Comparison of ENCODE assay signal across 1 cellular context in genomic region chr2:113437508-113438465, GRCh38.
TF ChIP-seq lines count a peak whose summit lies in the region.

ZNG1B (plus strand) TSS chr2:113437691; CDS start chr2:113437869, 178 bp downstream.

TF ChIP-seq in GM12878, 131 proteins besides CTCF, POLR2A, EP300 and RAD21:
- TF ChIP-seq ATF7 (IDR thresholded peaks at IDR 0.05; ENCODE audit: low read depth) (peak; percentile 80), YY1 (IDR thresholded peaks at IDR 0.05; ENCODE audit: low read depth, low read length) (0 out of 2 replicates have a peak, but pooled peaks have one; percentile 20), CREM (IDR thresholded peaks at IDR 0.05; ENCODE audit: low read depth) (peak; percentile 74; the same call in 1 of the 2 replicates), CREB1 (IDR thresholded peaks at IDR 0.05; ENCODE audit: low read depth) (peak; percentile 54; the same call in 1 of the 2 replicates)
